In the genomic region with DNA sequence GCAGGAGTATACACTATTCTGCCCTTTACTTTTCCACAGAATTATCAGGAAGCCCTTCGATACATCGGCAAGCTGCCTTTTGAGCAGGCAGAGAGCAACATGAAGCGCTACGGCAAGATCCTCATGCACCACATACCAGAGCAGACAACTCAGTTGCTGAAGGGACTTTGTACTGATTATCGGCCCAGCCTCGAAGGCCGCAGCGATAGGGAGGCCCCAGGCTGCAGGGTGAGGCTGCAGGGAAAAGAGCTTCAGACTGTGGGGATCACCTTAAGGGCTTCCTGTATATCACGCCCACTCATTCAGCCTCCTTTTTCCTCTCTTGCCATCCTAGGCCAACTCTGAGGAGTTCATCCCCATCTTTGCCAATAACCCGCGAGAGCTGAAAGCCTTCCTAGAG, we compare ENCODE assay signal across 34 cellular contexts.
"Had no signal": no experiment of that assay in that cellular context is flagged by ENCODE, and none has a peak within 500 bp of the region (broad histone marks: within the 10 kb centered on the region; RNA-seq: fewer than 3 reads in every experiment).

No MANE protein-coding gene starts in this region.

- H3K9me3 Mint-ChIP-seq: activated B cell treated with CpG ODN at 0.5 μM for 24 hours; activated naive CD4-positive, alpha-beta T cell treated with anti-CD3 and anti-CD28 coated beads, Interleukin-2, amount 50 U/mL, for 24 hours; activated naive CD8-positive, alpha-beta T cell treated with anti-CD3 and anti-CD28 coated beads, Interleukin-2, amount 10 ng/mL, durations not matched to agents 7 days and 5 days; activated T-cell treated with anti-CD3 and anti-CD28 coated beads, Interleukin-2, amount 50 U/mL, for 4 hours; activated T-helper 1 cell treated with anti-CD3 and anti-CD28 coated beads, Interleukin-12 subunit alpha, Interleukin-12 subunit beta, Interleukin-2, Interleukin-4 antibody, amounts not matched to agents 30 ng/mL and 10 ng/mL and 1 ng/mL, durations not matched to agents 14 hours and 24 hours and 36 hours; activated T-helper 2 cell treated with anti-CD3 and anti-CD28 coated beads, Interferon-gamma antibody, Interleukin-2, Interleukin-4, amounts not matched to agents 10 μg/mL and 5 μg/mL and 100 μg/mL, durations not matched to agents 14 hours and 24 hours and 36 hours; brain; endodermal cell; T-helper 2 cell treated with Interferon-gamma antibody and Interleukin-4, amounts not matched to agents 5 μg/mL and 100 μg/mL, for 36 hours had no signal

- H3K4me3 ChIP-seq: ascending aorta, breast epithelium, cardiac muscle cell, colonic mucosa, esophagus muscularis mucosa, gastrocnemius medialis, heart left ventricle had no signal

- H3K27me3 Mint-ChIP-seq: activated B cell treated with CpG ODN at 0.5 μM for 24 hours; activated naive CD4-positive, alpha-beta T cell treated with anti-CD3 and anti-CD28 coated beads, Interleukin-2, amount 50 U/mL, for 24 hours; activated naive CD8-positive, alpha-beta T cell treated with anti-CD3 and anti-CD28 coated beads, Interleukin-2, amount 10 ng/mL, durations not matched to agents 7 days and 5 days; brain; T-helper 17 cell had no signal

- H3K27ac ChIP-seq: ascending aorta, breast epithelium, cardiac muscle cell, colonic mucosa, esophagus muscularis mucosa, foreskin keratinocyte, gastrocnemius medialis, heart left ventricle, WERI-Rb-1 had no signal

- ATAC-seq: activated CD4-positive, CD25-positive, alpha-beta regulatory T cell treated with anti-CD3 and anti-CD28 coated beads, Interleukin-2, amount 50 U/mL, for 24 hours; activated T-cell treated with anti-CD3 and anti-CD28 coated beads, Interleukin-2, amount 50 U/mL, for 4 hours; foreskin keratinocyte; gastrocnemius medialis; heart left ventricle; T-helper 17 cell had no signal

- H3K4me1 Mint-ChIP-seq: activated B cell treated with CpG ODN at 0.5 μM for 24 hours; activated naive CD8-positive, alpha-beta T cell treated with anti-CD3 and anti-CD28 coated beads, Interleukin-2, amount 10 ng/mL, durations not matched to agents 7 days and 5 days; brain; endodermal cell had no signal

- H3K27ac Mint-ChIP-seq: activated B cell treated with CpG ODN at 0.5 μM for 24 hours; activated naive CD4-positive, alpha-beta T cell treated with anti-CD3 and anti-CD28 coated beads, Interleukin-2, amount 50 U/mL, for 24 hours; activated naive CD8-positive, alpha-beta T cell treated with anti-CD3 and anti-CD28 coated beads, Interleukin-2, amount 10 ng/mL, durations not matched to agents 7 days and 5 days; activated T-helper 1 cell treated with anti-CD3 and anti-CD28 coated beads, Interleukin-12 subunit alpha, Interleukin-12 subunit beta, Interleukin-2, Interleukin-4 antibody, amounts not matched to agents 30 ng/mL and 10 ng/mL and 1 ng/mL, durations not matched to agents 14 hours and 24 hours and 36 hours; activated T-helper 2 cell treated with anti-CD3 and anti-CD28 coated beads, Interferon-gamma antibody, Interleukin-2, Interleukin-4, amounts not matched to agents 10 μg/mL and 5 μg/mL and 100 μg/mL, durations not matched to agents 14 hours and 24 hours and 36 hours; brain; endodermal cell; T-helper 17 cell; T-helper 2 cell treated with Interferon-gamma antibody and Interleukin-4, amounts not matched to agents 5 μg/mL and 100 μg/mL, for 36 hours had no signal

- H3K27me3 ChIP-seq: ascending aorta, breast epithelium, cardiac muscle cell, colonic mucosa, esophagus muscularis mucosa, foreskin keratinocyte, gastrocnemius medialis, heart left ventricle had no signal

- DNase-seq: activated B cell treated with CpG ODN at 0.5 μM for 24 hours; activated CD4-positive, alpha-beta T cell treated with anti-CD3 and anti-CD28 coated beads for 48 hours; activated CD4-positive, alpha-beta T cell treated with anti-CD3 and anti-CD28 coated beads, Interleukin-2, amount 50 U/mL, for 1 hour; activated CD4-positive, alpha-beta T cell treated with anti-CD3 and anti-CD28 coated beads, Interleukin-2, amount 50 U/mL, for 48 hours; activated CD8-positive, alpha-beta memory T cell treated with anti-CD3 and anti-CD28 coated beads, Interleukin-2, amount 50 U/mL, for 48 hours; activated gamma-delta T cell treated with Interleukin-2 at 50 U/mL for 16 hours; activated naive CD4-positive, alpha-beta T cell treated with Interleukin-2 at 50 U/mL for 16 hours; activated naive CD8-positive, alpha-beta T cell treated with anti-CD3 and anti-CD28 coated beads, Interleukin-2, amount 10 ng/mL, durations not matched to agents 7 days and 5 days; activated T-cell treated with anti-CD3 and anti-CD28 coated beads for 4 hours; activated T-cell treated with anti-CD3 and anti-CD28 coated beads, Interleukin-2, amount 50 U/mL, for 4 hours; central memory CD4-positive, alpha-beta T cell; cerebellar nuclear complex; colonic mucosa; effector memory CD4-positive, alpha-beta T cell; endodermal cell; erythroblast; foreskin keratinocyte; gastrocnemius medialis; glutamatergic neuron; T-helper 1 cell; T-helper 17 cell; T1000; WERI-Rb-1 had no signal

- H3K9me3 ChIP-seq: ascending aorta, breast epithelium, colonic mucosa, esophagus muscularis mucosa, gastrocnemius medialis, heart left ventricle had no signal

- H3K4me1 ChIP-seq: ascending aorta, breast epithelium, colonic mucosa, foreskin keratinocyte, gastrocnemius medialis had no signal

- H3K4me3 Mint-ChIP-seq: activated B cell treated with CpG ODN at 0.5 μM for 24 hours; activated naive CD4-positive, alpha-beta T cell treated with anti-CD3 and anti-CD28 coated beads, Interleukin-2, amount 50 U/mL, for 24 hours; activated naive CD8-positive, alpha-beta T cell treated with anti-CD3 and anti-CD28 coated beads, Interleukin-2, amount 10 ng/mL, durations not matched to agents 7 days and 5 days; activated T-cell treated with anti-CD3 and anti-CD28 coated beads, Interleukin-2, amount 50 U/mL, for 4 hours; activated T-helper 1 cell treated with anti-CD3 and anti-CD28 coated beads, Interleukin-12 subunit alpha, Interleukin-12 subunit beta, Interleukin-2, Interleukin-4 antibody, amounts not matched to agents 30 ng/mL and 10 ng/mL and 1 ng/mL, durations not matched to agents 14 hours and 24 hours and 36 hours; brain; endodermal cell; T-helper 17 cell; T-helper 2 cell treated with Interferon-gamma antibody and Interleukin-4, amounts not matched to agents 5 μg/mL and 100 μg/mL, for 36 hours had no signal
